ENCODE assay signal across 1 cellular context in the genomic region with DNA sequence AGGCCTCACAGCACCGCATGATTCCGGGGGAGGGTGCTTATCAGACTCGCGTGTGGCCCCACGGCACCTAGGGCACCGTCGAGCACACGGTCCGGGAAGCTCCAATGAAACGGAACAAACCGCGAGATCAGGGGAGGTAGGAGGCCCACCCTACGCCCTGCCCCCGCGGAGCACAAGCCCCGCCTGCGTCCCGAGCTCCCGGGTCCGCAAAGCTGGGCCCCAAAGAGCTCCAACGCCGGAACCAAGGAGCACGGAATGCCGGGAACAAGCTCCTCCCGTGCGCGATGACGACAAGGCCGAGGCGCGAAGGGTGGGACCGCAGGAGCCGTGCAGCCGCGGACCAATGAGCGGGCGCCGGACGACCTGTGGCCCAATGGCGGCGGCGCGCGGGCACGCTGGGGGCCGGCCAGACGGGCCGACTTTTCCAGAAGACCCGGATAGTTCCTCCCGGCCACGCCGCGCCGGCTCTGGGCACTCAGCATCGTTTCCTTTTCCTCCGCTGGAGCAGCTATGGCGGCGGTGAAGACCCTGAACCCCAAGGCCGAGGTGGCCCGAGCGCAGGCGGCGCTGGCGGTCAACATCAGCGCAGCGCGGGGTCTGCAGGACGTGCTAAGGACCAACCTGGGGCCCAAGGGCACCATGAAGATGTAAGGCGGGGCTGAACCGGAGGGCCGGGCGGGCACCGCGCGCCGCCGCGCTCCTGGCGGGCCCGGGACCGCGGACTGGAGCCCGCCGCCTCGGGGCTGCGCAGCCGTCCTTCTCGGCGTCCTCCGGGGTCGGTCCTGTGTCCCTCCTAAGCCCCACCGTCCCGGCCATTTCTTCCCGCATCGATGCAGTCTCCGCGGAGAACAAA.
TF ChIP-seq lines count a peak whose summit lies in the region.

A gene with protein sequence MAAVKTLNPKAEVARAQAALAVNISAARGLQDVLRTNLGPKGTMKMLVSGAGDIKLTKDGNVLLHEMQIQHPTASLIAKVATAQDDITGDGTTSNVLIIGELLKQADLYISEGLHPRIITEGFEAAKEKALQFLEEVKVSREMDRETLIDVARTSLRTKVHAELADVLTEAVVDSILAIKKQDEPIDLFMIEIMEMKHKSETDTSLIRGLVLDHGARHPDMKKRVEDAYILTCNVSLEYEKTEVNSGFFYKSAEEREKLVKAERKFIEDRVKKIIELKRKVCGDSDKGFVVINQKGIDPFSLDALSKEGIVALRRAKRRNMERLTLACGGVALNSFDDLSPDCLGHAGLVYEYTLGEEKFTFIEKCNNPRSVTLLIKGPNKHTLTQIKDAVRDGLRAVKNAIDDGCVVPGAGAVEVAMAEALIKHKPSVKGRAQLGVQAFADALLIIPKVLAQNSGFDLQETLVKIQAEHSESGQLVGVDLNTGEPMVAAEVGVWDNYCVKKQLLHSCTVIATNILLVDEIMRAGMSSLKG (plus strand): TSS at position 427 of the 853 bp plus-strand sequence. CDS start 84 bp downstream, at position 511.
A gene (minus strand): TSS at position 106 of the 853 bp plus-strand sequence. CDS start 30,232 bp downstream, outside the sequence.

TF ChIP-seq in K562, 482 proteins besides CTCF, POLR2A, EP300 and RAD21 (continued from another document and continues in another):
- TF ChIP-seq, protein P1, sequence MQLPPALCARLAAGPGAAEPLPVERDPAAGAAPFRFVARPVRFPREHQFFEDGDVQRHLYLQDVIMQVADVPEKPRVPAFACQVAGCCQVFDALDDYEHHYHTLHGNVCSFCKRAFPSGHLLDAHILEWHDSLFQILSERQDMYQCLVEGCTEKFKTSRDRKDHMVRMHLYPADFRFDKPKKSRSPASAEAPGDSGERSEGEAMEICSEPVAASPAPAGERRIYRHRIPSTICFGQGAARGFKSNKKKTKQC (CRISPR knock-in tag; IDR thresholded peaks at IDR 0.05), result peak; percentile 90
- TF ChIP-seq MTF1 (CRISPR knock-in tag; IDR thresholded peaks at IDR 0.05; ENCODE audit: borderline replicate concordance), result no peak
- TF ChIP-seq TBP (optimal IDR thresholded peaks at IDR 0.05; ENCODE audit: low read depth, low read length), result peak; percentile 78
- TF ChIP-seq TAF9B (IDR thresholded peaks at IDR 0.05; ENCODE audit: partially characterized antibody), result peak; percentile 41
- TF ChIP-seq NFYB (IDR thresholded peaks at IDR 0.05; ENCODE audit: extremely low read depth, insufficient read length), result peak; percentile 93
- TF ChIP-seq, protein P2, sequence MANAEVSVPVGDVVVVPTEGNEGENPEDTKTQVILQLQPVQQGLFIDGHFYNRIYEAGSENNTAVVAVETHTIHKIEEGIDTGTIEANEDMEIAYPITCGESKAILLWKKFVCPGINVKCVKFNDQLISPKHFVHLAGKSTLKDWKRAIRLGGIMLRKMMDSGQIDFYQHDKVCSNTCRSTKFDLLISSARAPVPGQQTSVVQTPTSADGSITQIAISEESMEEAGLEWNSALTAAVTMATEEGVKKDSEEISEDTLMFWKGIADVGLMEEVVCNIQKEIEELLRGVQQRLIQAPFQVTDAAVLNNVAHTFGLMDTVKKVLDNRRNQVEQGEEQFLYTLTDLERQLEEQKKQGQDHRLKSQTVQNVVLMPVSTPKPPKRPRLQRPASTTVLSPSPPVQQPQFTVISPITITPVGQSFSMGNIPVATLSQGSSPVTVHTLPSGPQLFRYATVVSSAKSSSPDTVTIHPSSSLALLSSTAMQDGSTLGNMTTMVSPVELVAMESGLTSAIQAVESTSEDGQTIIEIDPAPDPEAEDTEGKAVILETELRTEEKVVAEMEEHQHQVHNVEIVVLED (CRISPR knock-in tag; IDR thresholded peaks at IDR 0.05), result peak; percentile 97
- TF ChIP-seq, protein P3, sequence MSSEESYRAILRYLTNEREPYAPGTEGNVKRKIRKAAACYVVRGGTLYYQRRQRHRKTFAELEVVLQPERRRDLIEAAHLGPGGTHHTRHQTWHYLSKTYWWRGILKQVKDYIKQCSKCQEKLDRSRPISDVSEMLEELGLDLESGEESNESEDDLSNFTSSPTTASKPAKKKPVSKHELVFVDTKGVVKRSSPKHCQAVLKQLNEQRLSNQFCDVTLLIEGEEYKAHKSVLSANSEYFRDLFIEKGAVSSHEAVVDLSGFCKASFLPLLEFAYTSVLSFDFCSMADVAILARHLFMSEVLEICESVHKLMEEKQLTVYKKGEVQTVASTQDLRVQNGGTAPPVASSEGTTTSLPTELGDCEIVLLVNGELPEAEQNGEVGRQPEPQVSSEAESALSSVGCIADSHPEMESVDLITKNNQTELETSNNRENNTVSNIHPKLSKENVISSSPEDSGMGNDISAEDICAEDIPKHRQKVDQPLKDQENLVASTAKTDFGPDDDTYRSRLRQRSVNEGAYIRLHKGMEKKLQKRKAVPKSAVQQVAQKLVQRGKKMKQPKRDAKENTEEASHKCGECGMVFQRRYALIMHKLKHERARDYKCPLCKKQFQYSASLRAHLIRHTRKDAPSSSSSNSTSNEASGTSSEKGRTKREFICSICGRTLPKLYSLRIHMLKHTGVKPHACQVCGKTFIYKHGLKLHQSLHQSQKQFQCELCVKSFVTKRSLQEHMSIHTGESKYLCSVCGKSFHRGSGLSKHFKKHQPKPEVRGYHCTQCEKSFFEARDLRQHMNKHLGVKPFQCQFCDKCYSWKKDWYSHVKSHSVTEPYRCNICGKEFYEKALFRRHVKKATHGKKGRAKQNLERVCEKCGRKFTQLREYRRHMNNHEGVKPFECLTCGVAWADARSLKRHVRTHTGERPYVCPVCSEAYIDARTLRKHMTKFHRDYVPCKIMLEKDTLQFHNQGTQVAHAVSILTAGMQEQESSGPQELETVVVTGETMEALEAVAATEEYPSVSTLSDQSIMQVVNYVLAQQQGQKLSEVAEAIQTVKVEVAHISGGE (CRISPR knock-in tag; IDR thresholded peaks at IDR 0.05), result peak in 1 of 3 experiments; percentile 44; a peak in 2 of 6 replicates
- no peak for TF ChIP-seq ZNF561 (CRISPR knock-in tag; conservative IDR thresholded peaks at IDR 0.05)
- TF ChIP-seq ZNF354B (CRISPR knock-in tag; IDR thresholded peaks at IDR 0.05), result no peak
- TF ChIP-seq KDM5B (IDR thresholded peaks at IDR 0.05; ENCODE audit: insufficient replicate concordance, low read depth, low read length), result peak; percentile 77
- peak; percentile 89 for TF ChIP-seq FOS (IDR thresholded peaks at IDR 0.05; ENCODE audit: extremely low read depth, insufficient read length)
- peak in 1 of 2 experiments; percentile 75; a peak in 2 of 4 replicates for TF ChIP-seq FOXA3 (CRISPR knock-in tag; conservative IDR thresholded peaks at IDR 0.05 in 1 of 2, IDR thresholded peaks at IDR 0.05 in 1 of 2)
- no peak for TF ChIP-seq U2AF2 (optimal IDR thresholded peaks at IDR 0.05; ENCODE audit: low read depth, low read length)
- peak; percentile 98 for TF ChIP-seq ZFX (CRISPR knock-in tag; IDR thresholded peaks at IDR 0.05)
- TF ChIP-seq, protein P4, sequence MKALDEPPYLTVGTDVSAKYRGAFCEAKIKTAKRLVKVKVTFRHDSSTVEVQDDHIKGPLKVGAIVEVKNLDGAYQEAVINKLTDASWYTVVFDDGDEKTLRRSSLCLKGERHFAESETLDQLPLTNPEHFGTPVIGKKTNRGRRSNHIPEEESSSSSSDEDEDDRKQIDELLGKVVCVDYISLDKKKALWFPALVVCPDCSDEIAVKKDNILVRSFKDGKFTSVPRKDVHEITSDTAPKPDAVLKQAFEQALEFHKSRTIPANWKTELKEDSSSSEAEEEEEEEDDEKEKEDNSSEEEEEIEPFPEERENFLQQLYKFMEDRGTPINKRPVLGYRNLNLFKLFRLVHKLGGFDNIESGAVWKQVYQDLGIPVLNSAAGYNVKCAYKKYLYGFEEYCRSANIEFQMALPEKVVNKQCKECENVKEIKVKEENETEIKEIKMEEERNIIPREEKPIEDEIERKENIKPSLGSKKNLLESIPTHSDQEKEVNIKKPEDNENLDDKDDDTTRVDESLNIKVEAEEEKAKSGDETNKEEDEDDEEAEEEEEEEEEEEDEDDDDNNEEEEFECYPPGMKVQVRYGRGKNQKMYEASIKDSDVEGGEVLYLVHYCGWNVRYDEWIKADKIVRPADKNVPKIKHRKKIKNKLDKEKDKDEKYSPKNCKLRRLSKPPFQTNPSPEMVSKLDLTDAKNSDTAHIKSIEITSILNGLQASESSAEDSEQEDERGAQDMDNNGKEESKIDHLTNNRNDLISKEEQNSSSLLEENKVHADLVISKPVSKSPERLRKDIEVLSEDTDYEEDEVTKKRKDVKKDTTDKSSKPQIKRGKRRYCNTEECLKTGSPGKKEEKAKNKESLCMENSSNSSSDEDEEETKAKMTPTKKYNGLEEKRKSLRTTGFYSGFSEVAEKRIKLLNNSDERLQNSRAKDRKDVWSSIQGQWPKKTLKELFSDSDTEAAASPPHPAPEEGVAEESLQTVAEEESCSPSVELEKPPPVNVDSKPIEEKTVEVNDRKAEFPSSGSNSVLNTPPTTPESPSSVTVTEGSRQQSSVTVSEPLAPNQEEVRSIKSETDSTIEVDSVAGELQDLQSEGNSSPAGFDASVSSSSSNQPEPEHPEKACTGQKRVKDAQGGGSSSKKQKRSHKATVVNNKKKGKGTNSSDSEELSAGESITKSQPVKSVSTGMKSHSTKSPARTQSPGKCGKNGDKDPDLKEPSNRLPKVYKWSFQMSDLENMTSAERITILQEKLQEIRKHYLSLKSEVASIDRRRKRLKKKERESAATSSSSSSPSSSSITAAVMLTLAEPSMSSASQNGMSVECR (CRISPR knock-in tag; IDR thresholded peaks at IDR 0.05), result peak; percentile 40; the same call in 1 of the 2 replicates
- 0 out of 2 replicates have a peak, but pooled peaks have one; percentile 11 for TF ChIP-seq MYNN (IDR thresholded peaks at IDR 0.05)
- no peak for TF ChIP-seq MYNN (CRISPR knock-in tag; IDR thresholded peaks at IDR 0.05)
- no peak for TF ChIP-seq ZNF311 (CRISPR knock-in tag; IDR thresholded peaks at IDR 0.05)
- no peak for TF ChIP-seq ZNF707 (CRISPR knock-in tag; conservative IDR thresholded peaks at IDR 0.05)
- peak; percentile 45; the same call in 1 of the 2 replicates for TF ChIP-seq HCFC1 (IDR thresholded peaks at IDR 0.05; ENCODE audit: low read depth, low read length)
- TF ChIP-seq ETV1 (tag; conservative IDR thresholded peaks at IDR 0.05; ENCODE audit: low read depth), result peak; percentile 64
- TF ChIP-seq, protein P5, sequence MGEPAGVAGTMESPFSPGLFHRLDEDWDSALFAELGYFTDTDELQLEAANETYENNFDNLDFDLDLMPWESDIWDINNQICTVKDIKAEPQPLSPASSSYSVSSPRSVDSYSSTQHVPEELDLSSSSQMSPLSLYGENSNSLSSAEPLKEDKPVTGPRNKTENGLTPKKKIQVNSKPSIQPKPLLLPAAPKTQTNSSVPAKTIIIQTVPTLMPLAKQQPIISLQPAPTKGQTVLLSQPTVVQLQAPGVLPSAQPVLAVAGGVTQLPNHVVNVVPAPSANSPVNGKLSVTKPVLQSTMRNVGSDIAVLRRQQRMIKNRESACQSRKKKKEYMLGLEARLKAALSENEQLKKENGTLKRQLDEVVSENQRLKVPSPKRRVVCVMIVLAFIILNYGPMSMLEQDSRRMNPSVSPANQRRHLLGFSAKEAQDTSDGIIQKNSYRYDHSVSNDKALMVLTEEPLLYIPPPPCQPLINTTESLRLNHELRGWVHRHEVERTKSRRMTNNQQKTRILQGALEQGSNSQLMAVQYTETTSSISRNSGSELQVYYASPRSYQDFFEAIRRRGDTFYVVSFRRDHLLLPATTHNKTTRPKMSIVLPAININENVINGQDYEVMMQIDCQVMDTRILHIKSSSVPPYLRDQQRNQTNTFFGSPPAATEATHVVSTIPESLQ (CRISPR knock-in tag; IDR thresholded peaks at IDR 0.05), result peak; percentile 80; the same call in 1 of the 2 replicates
- TF ChIP-seq, protein P6, sequence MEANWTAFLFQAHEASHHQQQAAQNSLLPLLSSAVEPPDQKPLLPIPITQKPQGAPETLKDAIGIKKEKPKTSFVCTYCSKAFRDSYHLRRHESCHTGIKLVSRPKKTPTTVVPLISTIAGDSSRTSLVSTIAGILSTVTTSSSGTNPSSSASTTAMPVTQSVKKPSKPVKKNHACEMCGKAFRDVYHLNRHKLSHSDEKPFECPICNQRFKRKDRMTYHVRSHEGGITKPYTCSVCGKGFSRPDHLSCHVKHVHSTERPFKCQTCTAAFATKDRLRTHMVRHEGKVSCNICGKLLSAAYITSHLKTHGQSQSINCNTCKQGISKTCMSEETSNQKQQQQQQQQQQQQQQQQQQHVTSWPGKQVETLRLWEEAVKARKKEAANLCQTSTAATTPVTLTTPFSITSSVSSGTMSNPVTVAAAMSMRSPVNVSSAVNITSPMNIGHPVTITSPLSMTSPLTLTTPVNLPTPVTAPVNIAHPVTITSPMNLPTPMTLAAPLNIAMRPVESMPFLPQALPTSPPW (CRISPR knock-in tag; IDR thresholded peaks at IDR 0.05), result peak; percentile 80
- TF ChIP-seq, protein P7, sequence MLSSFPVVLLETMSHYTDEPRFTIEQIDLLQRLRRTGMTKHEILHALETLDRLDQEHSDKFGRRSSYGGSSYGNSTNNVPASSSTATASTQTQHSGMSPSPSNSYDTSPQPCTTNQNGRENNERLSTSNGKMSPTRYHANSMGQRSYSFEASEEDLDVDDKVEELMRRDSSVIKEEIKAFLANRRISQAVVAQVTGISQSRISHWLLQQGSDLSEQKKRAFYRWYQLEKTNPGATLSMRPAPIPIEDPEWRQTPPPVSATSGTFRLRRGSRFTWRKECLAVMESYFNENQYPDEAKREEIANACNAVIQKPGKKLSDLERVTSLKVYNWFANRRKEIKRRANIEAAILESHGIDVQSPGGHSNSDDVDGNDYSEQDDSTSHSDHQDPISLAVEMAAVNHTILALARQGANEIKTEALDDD (IDR thresholded peaks at IDR 0.05), result no peak
